In the genomic region with DNA sequence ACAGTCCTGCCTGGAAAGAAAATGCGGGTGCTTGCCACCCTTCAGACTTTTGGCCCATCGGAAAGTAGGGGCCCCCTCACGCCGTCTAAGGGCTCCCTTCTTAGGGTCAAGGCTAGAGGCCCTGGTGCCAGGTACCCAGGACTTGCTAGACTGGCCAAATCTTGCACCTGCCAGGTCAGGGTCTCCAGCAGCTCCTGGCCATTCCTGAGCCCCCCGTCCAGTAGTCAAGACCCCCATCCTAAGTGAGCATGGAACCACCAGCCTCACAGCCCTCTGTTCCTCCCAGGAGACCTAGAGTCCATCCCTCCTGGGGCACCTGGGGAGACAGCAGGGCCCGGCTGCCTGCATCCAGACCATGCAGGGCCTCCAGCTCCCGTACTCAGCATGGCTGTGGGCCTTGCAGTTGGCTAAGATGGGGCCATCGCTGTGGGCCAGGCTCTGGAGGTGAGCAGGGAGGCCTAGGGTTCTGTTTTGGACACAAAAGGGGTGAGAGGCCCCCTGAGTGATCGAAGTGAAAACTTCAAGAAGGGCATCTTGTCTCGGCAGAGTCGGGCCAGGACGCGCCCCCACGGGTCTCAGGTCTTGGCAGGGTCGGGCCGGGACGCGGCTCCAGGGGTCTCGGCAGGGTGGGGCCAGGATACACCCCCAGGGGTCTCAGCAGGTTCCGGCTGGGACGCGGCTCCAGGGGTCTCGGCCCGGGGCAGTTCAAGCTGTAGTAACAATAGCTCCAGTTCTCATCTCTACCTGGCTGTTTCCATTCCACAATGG, we compare ENCODE assay signal across 22 cellular contexts. TPM values are rescaled to one million over a fixed set of nuclear protein-coding genes. Genes with fewer than 3 reads are reported as not detected.
A peak's percentile ranks its signal among the peaks of the same experiment; 100 is the strongest.
DNase-seq lines count a peak whose midpoint lies in the region; ATAC-seq, FAIRE-seq and TF ChIP-seq lines count a peak whose summit lies in the region.
"Had no signal": no experiment of that assay in that cellular context is flagged by ENCODE, and none has a peak within 500 bp of the region (broad histone marks: within the 10 kb centered on the region; RNA-seq: fewer than 3 reads in every experiment).

No MANE protein-coding gene starts in this region.

- H3K27me3 ChIP-seq in K562 (ENCODE audit: control insufficient read depth in 2 of 2, insufficient read depth in 2 of 2, low read length in 2 of 2) (no peaks in the 10 kb centered on the region), mesenchymal stem cell (ENCODE audit: control insufficient read depth in 1 of 2, insufficient read depth in 1 of 2, low read length in 2 of 2) (peaks cover 42 to 43% of the 10 kb centered on the region in 2 experiments), esophagus squamous epithelium (peaks cover 0 to 59% (median 0%) of the 10 kb centered on the region in 4 donors)

- in situ Hi-C loops in K562 (cut with MboI), result no loop called here

- peak overlapping the region; percentile 22 for H4K91ac ChIP-seq in mesenchymal stem cell (ENCODE audit: low read length)

- no peak overlapping the region for H2BK15ac ChIP-seq in mesenchymal stem cell (ENCODE audit: low read depth, poor library complexity, severe bottlenecking)

- BruUV-seq in K562 (replicated peaks; lab: Mats Ljungman, UMichigan), result no TSS peak

- H3K18ac ChIP-seq in mesenchymal stem cell (ENCODE audit: low read depth in 1 of 2, low read length in 2 of 2), result no peak overlapping the region

- no peak overlapping the region for H2AK5ac ChIP-seq in mesenchymal stem cell (ENCODE audit: low read length, severe bottlenecking)

- no peaks in the 10 kb centered on the region for H3K79me2 ChIP-seq in K562 (ENCODE audit: control insufficient read depth, insufficient read depth, low read length)

- peaks cover 11% of the 10 kb centered on the region for H3K4me1 ChIP-seq in A549
- H3K4me1 ChIP-seq in K562 (replicated peaks in 1 of 2; ENCODE audit: control insufficient read depth in 2 of 2, insufficient read depth in 2 of 2, low read length in 2 of 2), result peaks cover 11 to 39% of the 10 kb centered on the region in 2 experiments; a peak in 4 of 5 replicates
- peaks cover 20% of the 10 kb centered on the region for H3K4me1 ChIP-seq in mesenchymal stem cell (ENCODE audit: control insufficient read depth, insufficient read depth, low read depth, low read length)
- peaks cover 7 to 22% (median 10%) of the 10 kb centered on the region in 3 donors for H3K4me1 ChIP-seq in esophagus squamous epithelium

- no peak overlapping the region for H4K8ac ChIP-seq in mesenchymal stem cell (ENCODE audit: low read length)

- DNase-seq in A549 (ENCODE audit: low read depth in 1 of 2, low spot score in 1 of 2) (no peak), H4 (ENCODE audit: low spot score) (peak; percentile 2), K562 (ENCODE audit: extremely low read depth in 1 of 4, low spot score in 3 of 4) (no peak), mesenchymal stem cell (no peak), mucosa of gallbladder (ENCODE audit: low spot score) (no peak), esophagus squamous epithelium (lab: John Stamatoyannopoulos, UW) (no peak), NCI-H82 treated with DMSO at 0.1 percent for 48 hours (lab: John Stamatoyannopoulos, UW; ENCODE audit: unreplicated experiment) (no peak)
- DNase-seq: C1 segment of cervical spinal cord; Calu3; CD8-positive, alpha-beta memory T cell; H9; HFFc6; KBM-7; NCI-H1092; NCI-H1436; NCI-H187 treated with DMSO at 0.1 percent for 48 hours; SW 1271 had no signal

- no peak overlapping the region for H3K4ac ChIP-seq in mesenchymal stem cell (ENCODE audit: low read depth in 1 of 2, low read length in 2 of 2)

- peak overlapping the region in 1 of 2 experiments; percentile 76; a peak in 2 of 4 replicates for H3K9ac ChIP-seq in K562 (ENCODE audit: insufficient read depth in 1 of 2, low read depth in 2 of 2, low read length in 2 of 2)
- no peak overlapping the region for H3K9ac ChIP-seq in mesenchymal stem cell (ENCODE audit: low read length)

- no peaks in the 10 kb centered on the region for H3K79me1 ChIP-seq in mesenchymal stem cell (replicated peaks; ENCODE audit: low read length, poor library complexity, severe bottlenecking)

- H2BK5ac ChIP-seq in mesenchymal stem cell (ENCODE audit: low read depth, low read length, poor library complexity, severe bottlenecking), result no peak overlapping the region

- TF ChIP-seq POLR2A in A549 (IDR thresholded peaks at IDR 0.05; ENCODE audit: low read length) (no peak), K562 (conservative IDR thresholded peaks at IDR 0.05) (no peak), esophagus squamous epithelium (IDR thresholded peaks at IDR 0.05) (no peak)

- CTCF ChIA-PET in A549 (lab: Yijun Ruan, JAX) (no interaction called here), K562 (lab: Yijun Ruan, JAX; ENCODE audit: low intra/inter-chr PET ratio) (no interaction called here)

- H2BK120ac ChIP-seq in mesenchymal stem cell (ENCODE audit: low read depth, low read length), result no peak overlapping the region

- H2AFZ ChIP-seq in K562 (ENCODE audit: low read depth, low read length) (peak overlapping the region; percentile 44; the same call in 1 of the 2 replicates), mesenchymal stem cell (ENCODE audit: low read depth, low read length) (no peak overlapping the region)

- no peak overlapping the region for H3K14ac ChIP-seq in mesenchymal stem cell (ENCODE audit: low read length in 2 of 2)

- peak; percentile 9 to 27; a peak in 1 of 6 replicates for ATAC-seq in A549
- peak; percentile 9; the same call in 2 of the 3 replicates for ATAC-seq in K562
- ATAC-seq in GM19397 (IDR thresholded peaks at IDR 0.05; ENCODE audit: unreplicated experiment), result no peak

- H3K9me3 ChIP-seq in A549 (no peaks in the 10 kb centered on the region), K562 (replicated peaks; ENCODE audit: control insufficient read depth, insufficient read depth, low read depth, low read length) (peaks cover 2% of the 10 kb centered on the region; the same call in 1 of the 2 replicates), mesenchymal stem cell (ENCODE audit: control insufficient read depth, low read length) (no peaks in the 10 kb centered on the region), esophagus squamous epithelium (no peaks in the 10 kb centered on the region)
- H3K9me3 ChIP-seq: SJSA1 had no signal

- TF ChIP-seq CTCF in A549 (IDR thresholded peaks at IDR 0.05), result no peak
- no peak for TF ChIP-seq CTCF in K562 (IDR thresholded peaks at IDR 0.05 in 2 of 3, conservative IDR thresholded peaks at IDR 0.05 in 1 of 3; ENCODE audit: insufficient read depth in 2 of 3, low read depth in 1 of 3, low read length in 3 of 3)
- no peak for TF ChIP-seq CTCF in esophagus squamous epithelium (IDR thresholded peaks at IDR 0.05)

- FAIRE-seq in A549 (lab: Jason Lieb, UNC) (no peak), K562 (lab: Jason Lieb, UNC) (no peak)
- FAIRE-seq: A204.1, GM18507, HepG2 had no signal

- intact Hi-C loops in K562 (cut with micrococcal nuclease) (no loop called here), esophagus squamous epithelium (cut with DNase I) (no loop called here)

- H3K36me3 ChIP-seq in K562 (ENCODE audit: control insufficient read depth, insufficient read depth, low read length), result no peaks in the 10 kb centered on the region
- peaks cover 0 to 3% of the 10 kb centered on the region in 2 experiments for H3K36me3 ChIP-seq in mesenchymal stem cell (ENCODE audit: control insufficient read depth in 1 of 2, insufficient read depth in 2 of 2, low read depth in 1 of 2, low read length in 2 of 2)
- no peaks in the 10 kb centered on the region for H3K36me3 ChIP-seq in esophagus squamous epithelium
- H3K36me3 ChIP-seq: SJSA1 had no signal

- no peak overlapping the region for H3K4me2 ChIP-seq in A549
- no peak overlapping the region for H3K4me2 ChIP-seq in K562 (ENCODE audit: insufficient read depth, low read length)
- no peak overlapping the region for H3K4me2 ChIP-seq in mesenchymal stem cell (ENCODE audit: low read length, poor library complexity, severe bottlenecking)

- H3K23ac ChIP-seq in mesenchymal stem cell (ENCODE audit: low read length in 2 of 2), result peak overlapping the region in 1 of 2 experiments; percentile 53

- TF ChIP-seq RAD21 in A549 (conservative IDR thresholded peaks at IDR 0.05 in 1 of 2, IDR thresholded peaks at IDR 0.05 in 1 of 2) (no peak), K562 (CRISPR knock-in tag; conservative IDR thresholded peaks at IDR 0.05 in 1 of 2, IDR thresholded peaks at IDR 0.05 in 1 of 2) (no peak)

- H3K27ac ChIP-seq in A549 (no peak overlapping the region), K562 (ENCODE audit: extremely low read depth, low read depth, low read length) (no peak overlapping the region), mesenchymal stem cell (ENCODE audit: low read length, poor library complexity, severe bottlenecking) (no peak overlapping the region), esophagus squamous epithelium (no peak overlapping the region)
- H3K27ac ChIP-seq: SJSA1 had no signal

- H3K9me1 ChIP-seq in K562 (ENCODE audit: control insufficient read depth, insufficient read depth, low read length), result no peaks in the 10 kb centered on the region

- H3K4me3 ChIP-seq in A549, result no peak overlapping the region
- H3K4me3 ChIP-seq in K562, result no peak overlapping the region
- H3K4me3 ChIP-seq in mesenchymal stem cell (ENCODE audit: insufficient read depth in 1 of 2, low read depth in 1 of 2, low read length in 2 of 2), result no peak overlapping the region
- H3K4me3 ChIP-seq in esophagus squamous epithelium, result no peak overlapping the region
- H3K4me3 ChIP-seq: SJSA1 had no signal

- H2BK12ac ChIP-seq in mesenchymal stem cell (ENCODE audit: low read length in 2 of 2), result no peak overlapping the region

- POLR2A ChIA-PET in A549 (lab: Yijun Ruan, JAX) (no interaction called here), K562 (lab: Yijun Ruan, JAX) (interaction anchor here (0.7 kb wide), 1 partner anchor 442 kb away, joined by 3 read pairs; no protein-coding TSS in a partner anchor)

- TF ChIP-seq EP300 in A549 (IDR thresholded peaks at IDR 0.05), result no peak
- no peak for TF ChIP-seq EP300 in K562 (IDR thresholded peaks at IDR 0.05; ENCODE audit: low read length)

- H4K20me1 ChIP-seq in K562 (replicated peaks; ENCODE audit: control insufficient read depth, insufficient read depth, low read length), result no peaks in the 10 kb centered on the region; the same call in 1 of the 2 replicates

- 82% methylated on average over 12 of the region's 24 CpGs for WGBS in A549 (ENCODE audit: missing lambda C conversion rate)
- 47% methylated on average over 20 of the region's 24 CpGs for WGBS in K562 (ENCODE audit: insufficient coverage, low coverage, missing lambda C conversion rate)
- 91% methylated on average over 24 of the region's 24 CpGs for WGBS in mesenchymal stem cell
- WGBS in esophagus squamous epithelium, 2 donors, result 84 to 94% methylated on average over 4 to 7 of the region's 24 CpGs

RNA-seq across cellular contexts. Expression of gene FNDC10, which starts 5.9 kb away (rescaled TPM):
- polyA plus RNA-seq in A549 (2011; rRNA removed), result 0.56 and 0.77 TPM in 2 replicates
- 2.5 and 4.5 TPM in 2 replicates for polyA plus RNA-seq in A549 (2012; cell fraction: cytosol; rRNA removed)
- 3.3 and 3.9 TPM in 2 replicates for polyA plus RNA-seq in A549 (2012; cell fraction: nucleus; rRNA removed)
- 2.7 to 4.2 TPM (median 4.0 TPM) in 3 replicates for polyA plus RNA-seq in A549 (2017; fragmentation: RNase III; extraction: RNeasy Plus Mini Kit Qiagen cat#74134 plus additional on column Dnase treatment)
- polyA minus RNA-seq in A549 (2011; rRNA and poly(A)+ RNA removed), result 0.54 and 0.92 TPM in 2 replicates
- total RNA-seq in H4 (2014; rRNA removed; shearing (Covaris generic)), result 0.85 and 1.2 TPM in 2 replicates
- total RNA-seq in K562 (2011; cell fraction: chromatin; rRNA removed; ENCODE audit: low replicate concordance), result 0.83 and 3.0 TPM in 2 replicates
- 3.7 and 4.7 TPM in 2 replicates for total RNA-seq in K562 (2011; cell fraction: nucleolus; rRNA removed)
- 2.1 and 4.0 TPM in 2 replicates for total RNA-seq in K562 (2011; cell fraction: nucleoplasm; rRNA removed)
- total RNA-seq in K562 (2014; rRNA removed), result 2.2 and 3.1 TPM in 2 replicates
- 0.29 TPM in 1 of 2 replicates, not detected in the other for total RNA-seq in K562 (2014; rRNA removed; fragmentation: Illumina TruSeq; extraction: Trizol)
- total RNA-seq in K562 (2015; rRNA removed; fragmentation: Illumina TruSeq; extraction: Trizol), result 2.9 and 3.8 TPM in 2 replicates
- 6.3 and 7.7 TPM in 2 replicates for total RNA-seq in K562 (2021)
- polyA plus RNA-seq in K562 (2011; rRNA removed), result 1.4 and 2.3 TPM in 2 replicates
- 4.3 and 18.6 TPM in 2 replicates for polyA plus RNA-seq in K562 (2011; cell fraction: cytosol; rRNA removed)
- 2.5 and 5.4 TPM in 2 replicates for polyA plus RNA-seq in K562 (2011; cell fraction: nucleus; rRNA removed)
- 6.7 and 7.8 TPM in 2 replicates for polyA plus RNA-seq in K562 (2012)
- polyA plus RNA-seq in K562 (2014; fragmentation: Illumina TruSeq; extraction: Trizol), result 1.6 and 4.4 TPM in 2 replicates
- polyA plus RNA-seq in K562 (2014; fragmentation: Nextera tagmentation; extraction: Ambion mirVana), result under 1 TPM; 0.08 to 0.11 TPM
- polyA plus RNA-seq in K562 (2014; rRNA removed), result 3.2 and 5.5 TPM in 2 replicates
- polyA minus RNA-seq in K562 (2011; rRNA and poly(A)+ RNA removed), result 0.45 and 1.0 TPM in 2 replicates
- 7.0 and 9.5 TPM in 2 replicates for polyA minus RNA-seq in K562 (2011; cell fraction: cytosol; rRNA and poly(A)+ RNA removed)
- polyA minus RNA-seq in K562 (2011; cell fraction: nucleus; rRNA and poly(A)+ RNA removed), result 2.7 and 3.0 TPM in 2 replicates
- polyA plus RNA-seq in mesenchymal stem cell (2013, experiment 1 of 2), result 7.2 TPM
- 7.8 TPM for polyA plus RNA-seq in mesenchymal stem cell (2013, experiment 2 of 2)
- 4.6 TPM for total RNA-seq in mucosa of gallbladder
- total RNA-seq in esophagus squamous epithelium, result 10 to 100 TPM in 1 of 4 donors, 1 to 10 TPM in 3; 5.8 to 15.6 (median 7.9) TPM

RNA-seq across cellular contexts. Expression of gene SSU72, which starts 19.4 kb away (rescaled TPM):
- polyA plus RNA-seq in A549 (2011; rRNA removed), result 80.4 and 101 TPM in 2 replicates
- 81.9 and 83.1 TPM in 2 replicates for polyA plus RNA-seq in A549 (2012; cell fraction: cytosol; rRNA removed)
- polyA plus RNA-seq in A549 (2012; cell fraction: nucleus; rRNA removed), result 55.0 and 77.6 TPM in 2 replicates
- polyA plus RNA-seq in A549 (2017; fragmentation: RNase III; extraction: RNeasy Plus Mini Kit Qiagen cat#74134 plus additional on column Dnase treatment), result 75.1 to 78.3 TPM (median 75.3 TPM) in 3 replicates
- polyA minus RNA-seq in A549 (2011; rRNA and poly(A)+ RNA removed), result 64.7 and 66.7 TPM in 2 replicates
- 83.4 and 130 TPM in 2 replicates for total RNA-seq in H4 (2014; rRNA removed; shearing (Covaris generic))
- total RNA-seq in K562 (2011; cell fraction: chromatin; rRNA removed; ENCODE audit: low replicate concordance), result 158 and 318 TPM in 2 replicates
- 177 TPM in 2 replicates for total RNA-seq in K562 (2011; cell fraction: nucleolus; rRNA removed)
- total RNA-seq in K562 (2011; cell fraction: nucleoplasm; rRNA removed), result 165 and 176 TPM in 2 replicates
- total RNA-seq in K562 (2014; rRNA removed), result 157 and 175 TPM in 2 replicates
- 75.3 and 77.6 TPM in 2 replicates for total RNA-seq in K562 (2014; rRNA removed; fragmentation: Illumina TruSeq; extraction: Trizol)
- 79.3 and 80.4 TPM in 2 replicates for total RNA-seq in K562 (2015; rRNA removed; fragmentation: Illumina TruSeq; extraction: Trizol)
- total RNA-seq in K562 (2021), result 185 and 187 TPM in 2 replicates
- polyA plus RNA-seq in K562 (2011; rRNA removed), result 77.5 and 94.6 TPM in 2 replicates
- polyA plus RNA-seq in K562 (2011; cell fraction: cytosol; rRNA removed), result 108 and 136 TPM in 2 replicates
- 118 and 152 TPM in 2 replicates for polyA plus RNA-seq in K562 (2011; cell fraction: nucleus; rRNA removed)
- 185 and 187 TPM in 2 replicates for polyA plus RNA-seq in K562 (2012)
- polyA plus RNA-seq in K562 (2014; fragmentation: Illumina TruSeq; extraction: Trizol), result 184 and 187 TPM in 2 replicates
- 10 to 100 TPM; 70.8 to 90.8 TPM for polyA plus RNA-seq in K562 (2014; fragmentation: Nextera tagmentation; extraction: Ambion mirVana)
- 201 and 217 TPM in 2 replicates for polyA plus RNA-seq in K562 (2014; rRNA removed)
- polyA minus RNA-seq in K562 (2011; rRNA and poly(A)+ RNA removed), result 79.6 and 115 TPM in 2 replicates
- polyA minus RNA-seq in K562 (2011; cell fraction: cytosol; rRNA and poly(A)+ RNA removed), result 73.7 and 101 TPM in 2 replicates
- 42.8 and 44.6 TPM in 2 replicates for polyA minus RNA-seq in K562 (2011; cell fraction: nucleus; rRNA and poly(A)+ RNA removed)
- polyA plus RNA-seq in mesenchymal stem cell (2013, experiment 1 of 2), result 139 TPM
- 138 TPM for polyA plus RNA-seq in mesenchymal stem cell (2013, experiment 2 of 2)
- total RNA-seq in mucosa of gallbladder, result 117 TPM
- total RNA-seq in esophagus squamous epithelium, result 100 to 1,000 TPM in 3 of 4 donors, 10 to 100 TPM in 1; 98.4 to 125 (median 124) TPM

RNA-seq across cellular contexts. Expression of gene MIB2, which starts 21.3 kb away (rescaled TPM):
- 4.9 and 5.1 TPM in 2 replicates for polyA plus RNA-seq in A549 (2011; rRNA removed)
- polyA plus RNA-seq in A549 (2012; cell fraction: cytosol; rRNA removed), result 16.6 and 23.4 TPM in 2 replicates
- polyA plus RNA-seq in A549 (2012; cell fraction: nucleus; rRNA removed), result 132 and 216 TPM in 2 replicates
- polyA plus RNA-seq in A549 (2017; fragmentation: RNase III; extraction: RNeasy Plus Mini Kit Qiagen cat#74134 plus additional on column Dnase treatment), result 15.7 to 21.9 TPM (median 20.0 TPM) in 3 replicates
- 4.6 and 6.2 TPM in 2 replicates for polyA minus RNA-seq in A549 (2011; rRNA and poly(A)+ RNA removed)
- 11.8 and 18.5 TPM in 2 replicates for total RNA-seq in H4 (2014; rRNA removed; shearing (Covaris generic))
- 59.7 and 195 TPM in 2 replicates for total RNA-seq in K562 (2011; cell fraction: chromatin; rRNA removed; ENCODE audit: low replicate concordance)
- total RNA-seq in K562 (2011; cell fraction: nucleolus; rRNA removed), result 141 and 146 TPM in 2 replicates
- total RNA-seq in K562 (2011; cell fraction: nucleoplasm; rRNA removed), result 57.8 and 65.2 TPM in 2 replicates
- 13.1 and 18.6 TPM in 2 replicates for total RNA-seq in K562 (2014; rRNA removed)
- 0.48 and 0.62 TPM in 2 replicates for total RNA-seq in K562 (2014; rRNA removed; fragmentation: Illumina TruSeq; extraction: Trizol)
- total RNA-seq in K562 (2015; rRNA removed; fragmentation: Illumina TruSeq; extraction: Trizol), result 3.1 and 4.9 TPM in 2 replicates
- total RNA-seq in K562 (2021), result 17.0 and 17.2 TPM in 2 replicates
- polyA plus RNA-seq in K562 (2011; rRNA removed), result 6.6 and 10.1 TPM in 2 replicates
- polyA plus RNA-seq in K562 (2011; cell fraction: cytosol; rRNA removed), result 9.9 and 25.0 TPM in 2 replicates
- 105 and 181 TPM in 2 replicates for polyA plus RNA-seq in K562 (2011; cell fraction: nucleus; rRNA removed)
- polyA plus RNA-seq in K562 (2012), result 16.8 and 55.2 TPM in 2 replicates
- 0.80 and 1.4 TPM in 2 replicates for polyA plus RNA-seq in K562 (2014; fragmentation: Illumina TruSeq; extraction: Trizol)
- polyA plus RNA-seq in K562 (2014; fragmentation: Nextera tagmentation; extraction: Ambion mirVana), result under 1 TPM in 1 of 2 experiments, not detected in 1; 0.04 TPM
- polyA plus RNA-seq in K562 (2014; rRNA removed), result 12.0 and 16.8 TPM in 2 replicates
- 4.4 and 5.2 TPM in 2 replicates for polyA minus RNA-seq in K562 (2011; rRNA and poly(A)+ RNA removed)
- 7.8 and 14.8 TPM in 2 replicates for polyA minus RNA-seq in K562 (2011; cell fraction: cytosol; rRNA and poly(A)+ RNA removed)
- polyA minus RNA-seq in K562 (2011; cell fraction: nucleus; rRNA and poly(A)+ RNA removed), result 40.3 and 45.4 TPM in 2 replicates
- 33.5 TPM for polyA plus RNA-seq in mesenchymal stem cell (2013, experiment 1 of 2)
- 35.8 TPM for polyA plus RNA-seq in mesenchymal stem cell (2013, experiment 2 of 2)
- total RNA-seq in mucosa of gallbladder, result 135 TPM
- total RNA-seq in esophagus squamous epithelium, result 10 to 100 TPM; 80.0 to 99.8 (median 96.6) TPM

RNA-seq across cellular contexts. Expression of gene MMP23B, which starts 38.0 kb away (rescaled TPM):
- not detected in 2 replicates for polyA plus RNA-seq in A549 (2011; rRNA removed)
- polyA plus RNA-seq in A549 (2012; cell fraction: cytosol; rRNA removed), result 0.45 and 0.52 TPM in 2 replicates
- polyA plus RNA-seq in A549 (2012; cell fraction: nucleus; rRNA removed), result 3.9 and 4.0 TPM in 2 replicates
- polyA plus RNA-seq in A549 (2017; fragmentation: RNase III; extraction: RNeasy Plus Mini Kit Qiagen cat#74134 plus additional on column Dnase treatment), result 0.66 to 1.0 TPM (median 0.84 TPM) in 3 replicates
- 0.50 TPM in 1 of 2 replicates, not detected in the other for polyA minus RNA-seq in A549 (2011; rRNA and poly(A)+ RNA removed)
- total RNA-seq in H4 (2014; rRNA removed; shearing (Covaris generic)), result not detected in 2 replicates
- 1.7 and 4.4 TPM in 2 replicates for total RNA-seq in K562 (2011; cell fraction: chromatin; rRNA removed; ENCODE audit: low replicate concordance)
- 4.9 and 5.5 TPM in 2 replicates for total RNA-seq in K562 (2011; cell fraction: nucleolus; rRNA removed)
- total RNA-seq in K562 (2011; cell fraction: nucleoplasm; rRNA removed), result 1.3 and 2.1 TPM in 2 replicates
- 0.65 and 1.2 TPM in 2 replicates for total RNA-seq in K562 (2014; rRNA removed)
- total RNA-seq in K562 (2014; rRNA removed; fragmentation: Illumina TruSeq; extraction: Trizol), result not detected in 2 replicates
- total RNA-seq in K562 (2015; rRNA removed; fragmentation: Illumina TruSeq; extraction: Trizol), result not detected in 2 replicates
- total RNA-seq in K562 (2021), result 0.38 and 1.3 TPM in 2 replicates
- 0.30 and 0.45 TPM in 2 replicates for polyA plus RNA-seq in K562 (2011; rRNA removed)
- 0.27 and 1.3 TPM in 2 replicates for polyA plus RNA-seq in K562 (2011; cell fraction: cytosol; rRNA removed)
- polyA plus RNA-seq in K562 (2011; cell fraction: nucleus; rRNA removed), result 2.7 and 9.6 TPM in 2 replicates
- 0.83 and 2.5 TPM in 2 replicates for polyA plus RNA-seq in K562 (2012)
- not detected in 2 replicates for polyA plus RNA-seq in K562 (2014; fragmentation: Illumina TruSeq; extraction: Trizol)
- not detected for polyA plus RNA-seq in K562 (2014; fragmentation: Nextera tagmentation; extraction: Ambion mirVana)
- polyA plus RNA-seq in K562 (2014; rRNA removed), result 0.28 and 0.80 TPM in 2 replicates
- not detected in 2 replicates for polyA minus RNA-seq in K562 (2011; rRNA and poly(A)+ RNA removed)
- not detected in 2 replicates for polyA minus RNA-seq in K562 (2011; cell fraction: cytosol; rRNA and poly(A)+ RNA removed)
- polyA minus RNA-seq in K562 (2011; cell fraction: nucleus; rRNA and poly(A)+ RNA removed), result 0.44 and 2.0 TPM in 2 replicates
- polyA plus RNA-seq in mesenchymal stem cell (2013, experiment 1 of 2), result 24.2 TPM
- 26.9 TPM for polyA plus RNA-seq in mesenchymal stem cell (2013, experiment 2 of 2)
- 56.0 TPM for total RNA-seq in mucosa of gallbladder
- 1 to 10 TPM in 3 of 4 donors, under 1 TPM in 1; 0.49 to 7.6 (median 2.7) TPM for total RNA-seq in esophagus squamous epithelium

RNA-seq across cellular contexts. Expression of gene TMEM240, which starts 53.6 kb away (rescaled TPM):
- polyA plus RNA-seq in A549 (2011; rRNA removed) (0.13 and 0.14 TPM in 2 replicates), A549 (2017; fragmentation: RNase III; extraction: RNeasy Plus Mini Kit Qiagen cat#74134 plus additional on column Dnase treatment) (0.55 to 1.1 TPM (median 1.1 TPM) in 3 replicates), K562 (2011; rRNA removed) (0.24 TPM in 2 replicates), K562 (2014; fragmentation: Illumina TruSeq; extraction: Trizol) (not detected in 2 replicates), K562 (2014; fragmentation: Nextera tagmentation; extraction: Ambion mirVana) (not detected), K562 (2014; rRNA removed) (0.28 and 0.94 TPM in 2 replicates)
- 0.25 and 0.53 TPM in 2 replicates for polyA plus RNA-seq in A549 (2012; cell fraction: cytosol; rRNA removed)
- 3.6 and 4.2 TPM in 2 replicates for polyA plus RNA-seq in A549 (2012; cell fraction: nucleus; rRNA removed)
- polyA minus RNA-seq in A549 (2011; rRNA and poly(A)+ RNA removed), result not detected in 2 replicates
- total RNA-seq in H4 (2014; rRNA removed; shearing (Covaris generic)), result not detected in 2 replicates
- 1.2 and 8.3 TPM in 2 replicates for total RNA-seq in K562 (2011; cell fraction: chromatin; rRNA removed; ENCODE audit: low replicate concordance)
- 5.3 and 6.0 TPM in 2 replicates for total RNA-seq in K562 (2011; cell fraction: nucleolus; rRNA removed)
- total RNA-seq in K562 (2011; cell fraction: nucleoplasm; rRNA removed), result 2.6 and 6.0 TPM in 2 replicates
- total RNA-seq in K562 (2014; rRNA removed) (0.78 TPM in 1 of 2 replicates, not detected in the other), K562 (2014; rRNA removed; fragmentation: Illumina TruSeq; extraction: Trizol) (not detected in 2 replicates), K562 (2015; rRNA removed; fragmentation: Illumina TruSeq; extraction: Trizol) (0.38 and 0.43 TPM in 2 replicates), K562 (2021) (1.3 and 2.0 TPM in 2 replicates), mucosa of gallbladder (4.7 TPM), esophagus squamous epithelium (1 to 10 TPM in 1 of 4 donors, not detected in 3; 2.7 TPM)
- polyA plus RNA-seq in K562 (2011; cell fraction: cytosol; rRNA removed), result 0.46 TPM in 1 of 2 replicates, not detected in the other
- polyA plus RNA-seq in K562 (2011; cell fraction: nucleus; rRNA removed), result 3.5 and 8.1 TPM in 2 replicates
- polyA plus RNA-seq in K562 (2012), result 1.1 and 3.2 TPM in 2 replicates
- polyA minus RNA-seq in K562 (2011; rRNA and poly(A)+ RNA removed), result not detected in 2 replicates
- polyA minus RNA-seq in K562 (2011; cell fraction: cytosol; rRNA and poly(A)+ RNA removed), result not detected in 2 replicates
- 0.56 and 0.67 TPM in 2 replicates for polyA minus RNA-seq in K562 (2011; cell fraction: nucleus; rRNA and poly(A)+ RNA removed)
- polyA plus RNA-seq in mesenchymal stem cell (2013, experiment 1 of 2), result 3.3 TPM
- polyA plus RNA-seq in mesenchymal stem cell (2013, experiment 2 of 2), result 3.3 TPM
- total RNA-seq: HepG2 had no signal
- polyA plus RNA-seq: CD8-positive, alpha-beta memory T cell had no signal
